12 cellular contexts compared by ENCODE assay signal in the genomic region with DNA sequence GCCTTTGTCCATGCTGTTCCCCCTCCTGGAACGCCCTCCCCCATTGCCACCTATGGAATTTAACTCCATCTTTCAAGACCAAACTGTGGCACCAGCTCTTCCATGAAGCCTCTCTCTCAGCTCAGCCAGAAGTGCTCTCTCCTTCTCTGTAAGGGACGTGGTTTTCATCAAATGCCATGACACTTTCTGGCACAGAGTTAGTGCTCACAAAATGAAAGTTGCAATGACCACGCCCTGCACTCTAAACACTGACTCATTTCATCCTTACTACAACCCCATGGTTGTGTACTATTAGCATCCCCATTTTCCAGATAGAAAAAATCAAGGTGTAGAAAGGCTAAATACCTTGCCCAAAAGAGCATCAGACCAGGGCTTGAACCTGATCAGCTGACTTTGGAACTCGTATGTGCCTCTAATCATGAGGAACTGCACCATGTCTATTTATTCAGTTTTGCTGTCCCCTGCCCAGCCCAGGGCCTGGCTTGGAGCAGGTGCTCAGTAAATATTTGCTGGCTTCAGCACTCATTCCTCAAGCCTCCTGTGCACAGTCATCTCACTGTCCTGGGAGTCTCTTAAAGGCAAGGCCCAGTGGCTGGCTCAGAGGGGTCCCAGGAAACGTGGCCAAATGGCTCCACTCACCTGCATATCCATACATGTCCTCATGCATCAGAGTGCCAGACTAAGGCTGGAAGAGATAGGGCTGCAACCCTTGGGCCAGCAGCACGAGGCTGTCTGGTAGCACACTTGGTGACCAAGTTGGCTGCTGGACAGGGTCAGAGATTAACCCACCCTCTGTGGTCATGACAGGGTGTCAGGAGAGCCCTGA.
DNase-seq lines count a peak whose midpoint lies in the region; ATAC-seq and TF ChIP-seq lines count a peak whose summit lies in the region.
"Had no signal": no experiment of that assay in that cellular context is flagged by ENCODE, and none has a peak within 500 bp of the region (broad histone marks: within the 10 kb centered on the region; RNA-seq: fewer than 3 reads in every experiment).

No MANE protein-coding gene starts in this region.

- no peak overlapping the region for H3K9ac ChIP-seq in SK-N-SH

- CTCF ChIA-PET in SK-N-SH (lab: Yijun Ruan, JAX): interaction anchor here (0.9 to 12.2 kb wide), 13 partner anchors 13 to 279 kb away, joined by 3 to 203 read pairs (median 5); partner anchors contain the start of gene VEGFA

- no peak for TF ChIP-seq EP300 in SK-N-SH (IDR thresholded peaks at IDR 0.05; ENCODE audit: borderline replicate concordance in 1 of 2, low read depth in 1 of 2, low read length in 1 of 2)

- H3K27ac Mint-ChIP-seq in activated T-cell treated with anti-CD3 and anti-CD28 coated beads, Interleukin-2, amount 50 U/mL, for 72 hours: no peak overlapping the region
- no peak overlapping the region for H3K27ac Mint-ChIP-seq in activated T-cell treated with anti-CD3 and anti-CD28 coated beads, Interleukin-2, amount 50 U/mL, for 24 hours
- H3K27ac Mint-ChIP-seq: H9 had no signal

- H3K4me3 ChIP-seq in SK-N-SH (ENCODE audit: low read depth in 2 of 2, low read length in 1 of 2) (no peak overlapping the region), uterus (no peak overlapping the region), coronary artery (no peak overlapping the region)

- H3K27me3 ChIP-seq in SK-N-SH (ENCODE audit: insufficient read depth) (no peaks in the 10 kb centered on the region), uterus (no peaks in the 10 kb centered on the region)

- TF ChIP-seq CTCF in SK-N-SH (IDR thresholded peaks at IDR 0.05) (no peak), uterus (IDR thresholded peaks at IDR 0.05) (no peak), coronary artery (IDR thresholded peaks at IDR 0.05) (no peak)

- peak overlapping the region; percentile 68 to 94; a peak in 3 of 4 replicates for H3K27ac ChIP-seq in SK-N-SH (ENCODE audit: low read depth in 2 of 2, low read length in 1 of 2)
- H3K27ac ChIP-seq in uterus: peak overlapping the region; percentile 89 to 91
- H3K27ac ChIP-seq in coronary artery: no peak overlapping the region

- no peaks in the 10 kb centered on the region for H3K36me3 ChIP-seq in SK-N-SH (replicated peaks in 1 of 2; ENCODE audit: control insufficient read depth in 1 of 2, insufficient read depth in 2 of 2, low read length in 1 of 2)
- no peaks in the 10 kb centered on the region for H3K36me3 ChIP-seq in uterus

- intact Hi-C loops in Right ventricle myocardium superior (cut with DNase I) (no loop called here), uterus (cut with DNase I; ENCODE audit: low total_unique reads) (no loop called here)

- H2AFZ ChIP-seq in SK-N-SH (ENCODE audit: low read depth): peak overlapping the region; percentile 48; the same call in 1 of the 2 replicates

- H3K27me3 Mint-ChIP-seq in activated T-cell treated with anti-CD3 and anti-CD28 coated beads, Interleukin-2, amount 50 U/mL, for 72 hours (ENCODE audit: low read depth): peaks cover 6% of the 10 kb centered on the region
- H3K27me3 Mint-ChIP-seq in activated T-cell treated with anti-CD3 and anti-CD28 coated beads, Interleukin-2, amount 50 U/mL, for 24 hours: no peaks in the 10 kb centered on the region

- 54% methylated on average over 4 of the region's 6 CpGs for WGBS in SK-N-SH (ENCODE audit: low lambda C conversion rate)

- peak; percentile 73 to 80 for ATAC-seq in activated T-cell treated with anti-CD3 and anti-CD28 coated beads, Interleukin-2, amount 50 U/mL, for 72 hours (replicated peaks in 1 of 2)
- ATAC-seq in Right ventricle myocardium superior (ENCODE audit: poor library complexity): peak; percentile 11

- POLR2A ChIA-PET in SK-N-SH (lab: Yijun Ruan, JAX): interaction anchor here (1.3 to 5.7 kb wide), 5 partner anchors 25 to 125 kb away, joined by 3 to 49 read pairs (median 6); no protein-coding TSS in a partner anchor

- peak overlapping the region in 1 of 2 donors; percentile 1 for H3K4me3 Mint-ChIP-seq in activated T-cell treated with anti-CD3 and anti-CD28 coated beads, Interleukin-2, amount 50 U/mL, for 72 hours
- H3K4me3 Mint-ChIP-seq in activated T-cell treated with anti-CD3 and anti-CD28 coated beads, Interleukin-2, amount 50 U/mL, for 24 hours: no peak overlapping the region
- H3K4me3 Mint-ChIP-seq: H9 had no signal

- H3F3A ChIP-seq in SK-N-SH (replicated peaks; ENCODE audit: insufficient read depth): peaks cover 5% of the 10 kb centered on the region

- 0 out of 2 replicates have a peak overlapping the region, but pooled peaks have one; percentile 35 for H3K4me2 ChIP-seq in SK-N-SH

- H3K9me3 Mint-ChIP-seq in activated T-cell treated with anti-CD3 and anti-CD28 coated beads, Interleukin-2, amount 50 U/mL, for 72 hours: no peaks in the 10 kb centered on the region
- H3K9me3 Mint-ChIP-seq in activated T-cell treated with anti-CD3 and anti-CD28 coated beads, Interleukin-2, amount 50 U/mL, for 24 hours: no peaks in the 10 kb centered on the region
- H3K9me3 Mint-ChIP-seq: H9 had no signal

- no peaks in the 10 kb centered on the region for H3K79me2 ChIP-seq in SK-N-SH (ENCODE audit: insufficient read depth)

- no peaks in the 10 kb centered on the region for H3K9me2 ChIP-seq in SK-N-SH

- no peaks in the 10 kb centered on the region for H3K36me3 Mint-ChIP-seq in activated T-cell treated with anti-CD3 and anti-CD28 coated beads, Interleukin-2, amount 50 U/mL, for 72 hours (ENCODE audit: insufficient read depth in 2 of 2)
- no peaks in the 10 kb centered on the region for H3K36me3 Mint-ChIP-seq in activated T-cell treated with anti-CD3 and anti-CD28 coated beads, Interleukin-2, amount 50 U/mL, for 24 hours (ENCODE audit: low read depth)

- H3K4me1 ChIP-seq in SK-N-SH (ENCODE audit: control insufficient read depth in 1 of 2, insufficient read depth in 2 of 2, low read depth in 1 of 2, low read length in 1 of 2) (peaks cover 50 to 90% of the 10 kb centered on the region in 2 experiments), uterus (peaks cover 0 to 8% of the 10 kb centered on the region in 2 donors)

- DNase-seq in activated T-cell treated with anti-CD3 and anti-CD28 coated beads, Interleukin-2, amount 50 U/mL, for 72 hours: no peak
- no peak for DNase-seq in activated T-cell treated with anti-CD3 and anti-CD28 coated beads, Interleukin-2, amount 50 U/mL, for 24 hours
- no peak for DNase-seq in SK-N-SH
- no peak for DNase-seq in Right ventricle myocardium superior
- peak in 1 of 2 donors; percentile 81 for DNase-seq in uterus
- no peak for DNase-seq in coronary artery (ENCODE audit: low spot score)
- no peak for DNase-seq in DMS153 treated with DMSO at 0.1 percent for 48 hours (lab: John Stamatoyannopoulos, UW; ENCODE audit: unreplicated experiment)
- no peak for DNase-seq in nucleus accumbens (lab: John Stamatoyannopoulos, UW)
- DNase-seq: activated CD4-positive, alpha-beta T cell treated with anti-CD3 and anti-CD28 coated beads, Interleukin-2, amount 50 U/mL, for 4 hours; glutamatergic neuron; H9; NCI-H2029 treated with DMSO at 0.1 percent for 48 hours had no signal

- no peak for TF ChIP-seq RAD21 in SK-N-SH (IDR thresholded peaks at IDR 0.05; ENCODE audit: low read length)

- no peaks in the 10 kb centered on the region for H3K9me3 ChIP-seq in SK-N-SH
- H3K9me3 ChIP-seq in uterus: no peaks in the 10 kb centered on the region

- H4K20me1 ChIP-seq in SK-N-SH (ENCODE audit: insufficient read depth): no peaks in the 10 kb centered on the region

- H3K4me1 Mint-ChIP-seq in activated T-cell treated with anti-CD3 and anti-CD28 coated beads, Interleukin-2, amount 50 U/mL, for 72 hours (ENCODE audit: low read depth): peaks cover 8% of the 10 kb centered on the region
- peaks cover 4% of the 10 kb centered on the region for H3K4me1 Mint-ChIP-seq in activated T-cell treated with anti-CD3 and anti-CD28 coated beads, Interleukin-2, amount 50 U/mL, for 24 hours (ENCODE audit: low read depth)

- TF ChIP-seq POLR2A in uterus (IDR thresholded peaks at IDR 0.05): no peak

TF ChIP-seq in SK-N-SH, 30 proteins besides CTCF, POLR2A, EP300 and RAD21 (continues in another document):
- TF ChIP-seq, protein P1, sequence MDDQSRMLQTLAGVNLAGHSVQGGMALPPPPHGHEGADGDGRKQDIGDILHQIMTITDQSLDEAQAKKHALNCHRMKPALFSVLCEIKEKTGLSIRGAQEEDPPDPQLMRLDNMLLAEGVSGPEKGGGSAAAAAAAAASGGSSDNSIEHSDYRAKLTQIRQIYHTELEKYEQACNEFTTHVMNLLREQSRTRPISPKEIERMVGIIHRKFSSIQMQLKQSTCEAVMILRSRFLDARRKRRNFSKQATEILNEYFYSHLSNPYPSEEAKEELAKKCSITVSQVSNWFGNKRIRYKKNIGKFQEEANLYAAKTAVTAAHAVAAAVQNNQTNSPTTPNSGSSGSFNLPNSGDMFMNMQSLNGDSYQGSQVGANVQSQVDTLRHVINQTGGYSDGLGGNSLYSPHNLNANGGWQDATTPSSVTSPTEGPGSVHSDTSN (IDR thresholded peaks at IDR 0.05): peak; percentile 80
- no peak for TF ChIP-seq MEF2A (IDR thresholded peaks at IDR 0.05; ENCODE audit: borderline replicate concordance, low read depth)
- no peak for TF ChIP-seq FOXM1 (IDR thresholded peaks at IDR 0.05; ENCODE audit: low read depth)
- no peak for TF ChIP-seq RXRA (IDR thresholded peaks at IDR 0.05; ENCODE audit: borderline replicate concordance, low read depth)
- TF ChIP-seq RFX5 (IDR thresholded peaks at IDR 0.05; ENCODE audit: low read length): no peak
- TF ChIP-seq RCOR1 (IDR thresholded peaks at IDR 0.05; ENCODE audit: low read length): no peak
- TF ChIP-seq GATA2 (CRISPR knock-in tag; IDR thresholded peaks at IDR 0.05): no peak
- no peak for TF ChIP-seq CHD2 (IDR thresholded peaks at IDR 0.05; ENCODE audit: low read length, partially characterized antibody)
- TF ChIP-seq, protein P2, sequence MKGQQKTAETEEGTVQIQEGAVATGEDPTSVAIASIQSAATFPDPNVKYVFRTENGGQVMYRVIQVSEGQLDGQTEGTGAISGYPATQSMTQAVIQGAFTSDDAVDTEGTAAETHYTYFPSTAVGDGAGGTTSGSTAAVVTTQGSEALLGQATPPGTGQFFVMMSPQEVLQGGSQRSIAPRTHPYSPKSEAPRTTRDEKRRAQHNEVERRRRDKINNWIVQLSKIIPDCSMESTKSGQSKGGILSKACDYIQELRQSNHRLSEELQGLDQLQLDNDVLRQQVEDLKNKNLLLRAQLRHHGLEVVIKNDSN (IDR thresholded peaks at IDR 0.05; ENCODE audit: borderline replicate concordance, low read depth): no peak
- TF ChIP-seq, protein P3, sequence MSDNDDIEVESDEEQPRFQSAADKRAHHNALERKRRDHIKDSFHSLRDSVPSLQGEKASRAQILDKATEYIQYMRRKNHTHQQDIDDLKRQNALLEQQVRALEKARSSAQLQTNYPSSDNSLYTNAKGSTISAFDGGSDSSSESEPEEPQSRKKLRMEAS (IDR thresholded peaks at IDR 0.05; ENCODE audit: low read depth): no peak; the same call in 1 of the 2 replicates
- TF ChIP-seq SMC3 (IDR thresholded peaks at IDR 0.05; ENCODE audit: low read depth, low read length): no peak

Comparison
In these comparisons a context has a peak if more than half of its experiments do, and no peak if none do; other contexts are left out.
1. H3K27ac ChIP-seq: peak in SK-N-SH (2 of 2) and uterus (2 of 2); none in coronary artery (0 of 2).